Comparison of ENCODE assay signal across 12 cellular contexts in the genomic region with DNA sequence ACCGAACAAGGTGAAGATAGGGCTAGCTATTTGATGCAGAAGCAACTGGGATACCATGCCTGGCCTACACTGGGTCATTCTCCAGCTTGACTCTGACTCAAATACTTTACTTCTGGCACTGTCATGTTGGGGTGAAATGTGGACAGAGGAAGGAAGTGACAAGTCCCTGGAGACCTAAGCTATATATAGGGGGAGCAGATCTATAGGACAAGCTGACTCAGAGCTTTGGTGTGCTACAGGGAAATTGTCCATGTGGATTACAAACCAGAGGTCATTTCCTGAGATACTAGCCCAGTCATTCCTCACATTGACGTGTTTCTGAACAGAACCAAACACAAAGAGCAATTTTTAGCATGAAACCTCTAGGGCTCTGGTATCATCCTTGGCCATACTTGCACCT.
DNase-seq lines count a peak whose midpoint lies in the region; ATAC-seq and TF ChIP-seq lines count a peak whose summit lies in the region.
"Had no signal": no experiment of that assay in that cellular context is flagged by ENCODE, and none has a peak within 500 bp of the region (broad histone marks: within the 10 kb centered on the region; RNA-seq: fewer than 3 reads in every experiment).

No MANE protein-coding gene starts in this region.

- TF ChIP-seq POLR2A in thyroid gland (IDR thresholded peaks at IDR 0.05): no peak

- TF ChIP-seq CTCF in mammary epithelial cell (conservative IDR thresholded peaks at IDR 0.05 in 1 of 2, IDR thresholded peaks at IDR 0.05 in 1 of 2; ENCODE audit: extremely low read depth in 1 of 2, insufficient read depth in 1 of 2, low read depth in 1 of 2, low read length in 2 of 2) (no peak), thyroid gland (IDR thresholded peaks at IDR 0.05) (no peak)

- H3K4me1 ChIP-seq in mammary epithelial cell (ENCODE audit: insufficient read depth, low read length) (peaks cover 18% of the 10 kb centered on the region), thyroid gland (no peaks in the 10 kb centered on the region)
- H3K4me1 ChIP-seq: esophagus squamous epithelium, lower lobe of right lung had no signal

- dilution Hi-C loops in mammary epithelial cell (cut with HindIII; ENCODE audit: low sequenced_read_pairs): no loop called here

- H3K4me3 ChIP-seq in mammary epithelial cell (replicated peaks in 1 of 3; ENCODE audit: insufficient read depth in 1 of 3, low read depth in 2 of 3, low read length in 3 of 3): no peak overlapping the region
- no peak overlapping the region for H3K4me3 ChIP-seq in skeletal muscle cell (ENCODE audit: low read depth, low read length)
- H3K4me3 ChIP-seq in thyroid gland (replicated peaks in 1 of 3): no peak overlapping the region
- H3K4me3 ChIP-seq: esophagus squamous epithelium, lower lobe of right lung, right lobe of liver had no signal

- DNase-seq in HT1080 (ENCODE audit: low read depth) (peak; percentile 97), mammary epithelial cell (peak; percentile 42), skeletal muscle cell (ENCODE audit: low read depth) (peak; percentile 87), thyroid gland (no peak), Ammon's horn (ENCODE audit: low spot score) (no peak), germinal center (ENCODE audit: low spot score) (no peak)
- DNase-seq: activated CD4-positive, alpha-beta memory T cell treated with anti-CD3 and anti-CD28 coated beads, Interleukin-2, amount 10 ng/mL, durations not matched to agents 7 days and 5 days; esophagus squamous epithelium; lower lobe of right lung; NCI-H146; right lobe of liver had no signal

- H3K9me3 ChIP-seq in mammary epithelial cell (replicated peaks; ENCODE audit: insufficient read depth, low read length) (no peaks in the 10 kb centered on the region), thyroid gland (no peaks in the 10 kb centered on the region)
- H3K9me3 ChIP-seq: esophagus squamous epithelium, lower lobe of right lung, right lobe of liver had no signal

- in situ Hi-C loops in mammary epithelial cell (cut with MboI; ENCODE audit: low sequenced_read_pairs in 2 of 2): no loop called here

- H3K4me2 ChIP-seq in mammary epithelial cell (ENCODE audit: insufficient read depth, low read depth, low read length): no peak overlapping the region

- no peak overlapping the region for H3K9ac ChIP-seq in mammary epithelial cell (ENCODE audit: insufficient read depth, low read length)

- H3K27me3 ChIP-seq in mammary epithelial cell (ENCODE audit: insufficient read depth, low read length) (no peaks in the 10 kb centered on the region), thyroid gland (no peaks in the 10 kb centered on the region)
- H3K27me3 ChIP-seq: esophagus squamous epithelium, right lobe of liver had no signal

- CTCF ChIA-PET in mammary epithelial cell (lab: Charles Lee; ENCODE audit: low non-redundant PET): no interaction called here

- no peaks in the 10 kb centered on the region for H4K20me1 ChIP-seq in mammary epithelial cell (ENCODE audit: insufficient read depth, low read length)

- no TSS peak for BruUV-seq in mammary epithelial cell (replicated peaks; lab: Mats Ljungman, UMichigan)

- H3K36me3 ChIP-seq in mammary epithelial cell (ENCODE audit: insufficient read depth, low read length) (no peaks in the 10 kb centered on the region), thyroid gland (no peaks in the 10 kb centered on the region)
- H3K36me3 ChIP-seq: esophagus squamous epithelium, lower lobe of right lung, right lobe of liver had no signal

- intact Hi-C loops in mammary epithelial cell (cut with micrococcal nuclease): no loop called here
- intact Hi-C loops in thyroid gland (cut with DNase I): no loop called here

- H3K27ac ChIP-seq in mammary epithelial cell (ENCODE audit: insufficient read depth, low read depth, low read length): no peak overlapping the region
- H3K27ac ChIP-seq in thyroid gland: no peak overlapping the region
- H3K27ac ChIP-seq: esophagus squamous epithelium, lower lobe of right lung, right lobe of liver had no signal

- 64% methylated on average over 2 of the region's 2 CpGs for WGBS in mammary epithelial cell (ENCODE audit: low coverage, missing lambda C conversion rate)
- 75 to 82% methylated on average over 2 of the region's 2 CpGs for WGBS in thyroid gland, 2 donors

- no peaks in the 10 kb centered on the region for H3K79me2 ChIP-seq in mammary epithelial cell (ENCODE audit: insufficient read depth, low read length)

- peak; percentile 64 for ATAC-seq in GM21390 (IDR thresholded peaks at IDR 0.05; ENCODE audit: unreplicated experiment)
- ATAC-seq: lower lobe of right lung had no signal

- H2AFZ ChIP-seq in mammary epithelial cell (ENCODE audit: low read depth, low read length): no peak overlapping the region

Comparison
In these comparisons a context has a peak if more than half of its experiments do, and no peak if none do; other contexts are left out.
1. DNase-seq: peak in HT1080 (single experiment), mammary epithelial cell (single experiment) and skeletal muscle cell (single experiment); none in thyroid gland (0 of 2), Ammon's horn (single experiment) and germinal center (single experiment).